In genomic region chr2:105526000-105526925, GRCh38 we compare ENCODE assay signal across 1 cellular context.
TF ChIP-seq lines count a peak whose summit lies in the region.

No MANE protein-coding gene starts in this region.

TF ChIP-seq in GM23338, 12 proteins besides CTCF, POLR2A, EP300 and RAD21:
- TF ChIP-seq CREB1 (CRISPR knock-in tag; IDR thresholded peaks at IDR 0.05; ENCODE audit: low read depth) (no peak), ZNF462 (CRISPR knock-in tag; IDR thresholded peaks at IDR 0.05) (no peak), NANOG (IDR thresholded peaks at IDR 0.05; ENCODE audit: borderline replicate concordance) (no peak), EZH2 (IDR thresholded peaks at IDR 0.05; ENCODE audit: low read depth, unreplicated experiment) (no peak), ZNF114 (CRISPR knock-in tag; IDR thresholded peaks at IDR 0.05) (no peak), ZNF331 (CRISPR knock-in tag; IDR thresholded peaks at IDR 0.05; ENCODE audit: low read depth) (no peak), EZH2phosphoT487 (IDR thresholded peaks at IDR 0.05; ENCODE audit: unreplicated experiment) (no peak), JUNB (IDR thresholded peaks at IDR 0.05; ENCODE audit: unreplicated experiment) (no peak)
